ENCODE assay signal across 24 cellular contexts in the genomic region with DNA sequence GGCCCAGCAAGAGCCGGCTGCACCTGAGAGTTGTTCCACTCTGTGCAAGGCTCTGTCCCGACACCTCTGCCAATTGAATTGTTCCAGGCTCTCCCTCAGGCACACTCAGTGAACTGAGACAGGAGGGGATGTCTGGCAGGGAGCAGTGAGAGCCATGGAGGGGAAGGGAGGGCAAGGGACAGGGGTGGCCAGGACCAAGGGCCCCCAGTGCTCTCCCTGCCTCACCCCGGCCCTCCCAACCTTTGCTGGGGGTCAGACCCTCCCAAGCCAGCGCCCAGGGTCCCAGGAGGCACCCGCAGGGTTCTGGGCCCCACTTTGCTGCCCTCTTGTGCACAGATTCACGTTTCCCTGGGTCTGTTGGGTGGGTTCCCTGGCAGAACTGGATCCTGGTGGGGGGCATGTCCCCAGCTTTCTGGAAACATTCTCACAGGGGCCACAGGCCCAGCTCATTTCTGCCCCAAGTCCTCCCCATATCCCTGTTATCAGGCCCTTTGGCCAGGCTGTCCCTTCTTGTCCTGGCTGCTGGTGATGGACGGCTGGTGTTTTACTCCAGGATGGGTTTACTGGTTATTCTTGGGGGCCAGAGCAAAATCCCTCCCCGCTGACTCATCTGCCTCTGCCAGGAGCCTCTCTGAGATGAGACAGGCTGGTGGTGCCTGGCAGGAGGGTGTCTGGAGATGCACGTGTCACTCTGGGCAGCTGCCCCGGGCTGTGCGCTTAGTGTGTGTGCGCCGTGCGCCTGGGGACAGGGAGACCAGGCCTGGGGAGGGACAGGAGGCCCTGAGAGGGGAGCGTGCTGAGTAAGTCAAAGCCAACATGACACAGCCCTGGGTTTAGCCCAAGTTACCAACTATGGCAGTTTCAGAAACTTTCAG.
DNase-seq lines count a peak whose midpoint lies in the region; ATAC-seq and TF ChIP-seq lines count a peak whose summit lies in the region.
"Had no signal": no experiment of that assay in that cellular context is flagged by ENCODE, and none has a peak within 500 bp of the region (broad histone marks: within the 10 kb centered on the region; RNA-seq: fewer than 3 reads in every experiment).

No MANE protein-coding gene starts in this region.

- H3K79me2 ChIP-seq in SK-N-SH (ENCODE audit: insufficient read depth): no peaks in the 10 kb centered on the region

- no peak overlapping the region for H3K4me3 ChIP-seq in SK-N-SH (ENCODE audit: low read depth in 2 of 2, low read length in 1 of 2)
- H3K4me3 ChIP-seq: A549, BLaER1, neural progenitor cell had no signal

- DNase-seq in stimulated activated naive CD8-positive, alpha-beta T cell treated with anti-CD3 and anti-CD28 coated beads, Interleukin-15, Interleukin-2, amounts not matched to agents 100 U/mL and 50 U/mL, for 24 hours: peak; percentile 1
- DNase-seq in stimulated activated naive CD8-positive, alpha-beta T cell treated with anti-CD3 and anti-CD28 coated beads, Interleukin-15, amount 100 ng/mL, for 72 hours: no peak
- DNase-seq in islet precursor cell (peak; percentile 62), posterior vena cava (ENCODE audit: low spot score) (peak; percentile 81), NCI-H524 (lab: John Stamatoyannopoulos, UW) (no peak), NCI-H1436 (lab: John Stamatoyannopoulos, UW) (no peak), SK-N-SH (no peak)
- DNase-seq in stimulated activated CD4-positive, alpha-beta T cell treated with anti-CD3 and anti-CD28 coated beads, Interleukin-12 subunit alpha, Interleukin-12 subunit beta, amount 100 ng/mL, for 4 hours: no peak
- DNase-seq: activated CD4-positive, alpha-beta T cell treated with anti-CD3 and anti-CD28 coated beads, Interleukin-2, amount 10 ng/mL, durations not matched to agents 24 days and 14 days; activated gamma-delta T cell; amniotic stem cell; Calu3; EL; NCI-H1417; NCI-H524 treated with DMSO at 0.1 percent for 48 hours; SHP77; T-helper 1 cell had no signal

- H3K9me2 ChIP-seq in SK-N-SH: no peaks in the 10 kb centered on the region

- no peak overlapping the region for H3K4me2 ChIP-seq in SK-N-SH
- H3K4me2 ChIP-seq: A549, BLaER1, neural progenitor cell had no signal

- no peak overlapping the region for H3K27ac ChIP-seq in SK-N-SH (ENCODE audit: low read depth in 2 of 2, low read length in 1 of 2)
- H3K27ac ChIP-seq: A549, BLaER1, neural progenitor cell had no signal

- H3K27me3 Mint-ChIP-seq in stimulated activated naive CD8-positive, alpha-beta T cell treated with anti-CD3 and anti-CD28 coated beads, Interleukin-15, amount 100 ng/mL, for 72 hours: no peaks in the 10 kb centered on the region
- H3K27me3 Mint-ChIP-seq: activated CD4-positive, alpha-beta T cell treated with anti-CD3 and anti-CD28 coated beads, Interleukin-2, amount 10 ng/mL, durations not matched to agents 24 days and 14 days; stimulated activated memory B cell treated with anti-CD40 and anti-IgM and Interleukin-4, amounts not matched to agents 10 μg/mL and 1 μg/mL and 100 μg/mL, for 72 hours had no signal

- no peaks in the 10 kb centered on the region for H3K36me3 ChIP-seq in SK-N-SH (replicated peaks in 1 of 2; ENCODE audit: control insufficient read depth in 1 of 2, insufficient read depth in 2 of 2, low read length in 1 of 2)
- H3K36me3 ChIP-seq: BLaER1, neural progenitor cell had no signal

- no peak overlapping the region for H2AFZ ChIP-seq in SK-N-SH (ENCODE audit: low read depth)
- H2AFZ ChIP-seq: neural progenitor cell had no signal

- H3K9me3 ChIP-seq in SK-N-SH: no peaks in the 10 kb centered on the region
- H3K9me3 ChIP-seq: A549 had no signal

- no peak overlapping the region for H3K4me3 Mint-ChIP-seq in stimulated activated naive CD8-positive, alpha-beta T cell treated with anti-CD3 and anti-CD28 coated beads, Interleukin-15, amount 100 ng/mL, for 72 hours
- H3K4me3 Mint-ChIP-seq: activated CD4-positive, alpha-beta T cell treated with anti-CD3 and anti-CD28 coated beads, Interleukin-2, amount 10 ng/mL, durations not matched to agents 24 days and 14 days; central memory CD8-positive, alpha-beta T cell; mesothelial cell of epicardium; neural progenitor cell; stimulated activated memory B cell treated with anti-CD40 and anti-IgM and Interleukin-4, amounts not matched to agents 10 μg/mL and 1 μg/mL and 100 μg/mL, for 72 hours; type B pancreatic cell had no signal

- no peak overlapping the region for H3K9ac ChIP-seq in SK-N-SH
- H3K9ac ChIP-seq: BLaER1, neural progenitor cell had no signal

- H3F3A ChIP-seq in SK-N-SH (replicated peaks; ENCODE audit: insufficient read depth): no peaks in the 10 kb centered on the region

- intact Hi-C loops in posterior vena cava (cut with DNase I): no loop called here

- TF ChIP-seq EP300 in SK-N-SH (IDR thresholded peaks at IDR 0.05; ENCODE audit: borderline replicate concordance in 1 of 2, low read depth in 1 of 2, low read length in 1 of 2): no peak

- no peak for TF ChIP-seq CTCF in SK-N-SH (IDR thresholded peaks at IDR 0.05)

- peaks cover 11 to 12% of the 10 kb centered on the region in 2 donors for H3K9me3 Mint-ChIP-seq in stimulated activated naive CD8-positive, alpha-beta T cell treated with anti-CD3 and anti-CD28 coated beads, Interleukin-15, amount 100 ng/mL, for 72 hours

- no peaks in the 10 kb centered on the region for H3K4me1 Mint-ChIP-seq in stimulated activated naive CD8-positive, alpha-beta T cell treated with anti-CD3 and anti-CD28 coated beads, Interleukin-15, amount 100 ng/mL, for 72 hours
- H3K4me1 Mint-ChIP-seq: activated CD4-positive, alpha-beta T cell treated with anti-CD3 and anti-CD28 coated beads, Interleukin-2, amount 10 ng/mL, durations not matched to agents 24 days and 14 days; central memory CD8-positive, alpha-beta T cell; mesothelial cell of epicardium; stimulated activated memory B cell treated with anti-CD40 and anti-IgM and Interleukin-4, amounts not matched to agents 10 μg/mL and 1 μg/mL and 100 μg/mL, for 72 hours had no signal

- no peaks in the 10 kb centered on the region for H3K4me1 ChIP-seq in SK-N-SH (ENCODE audit: control insufficient read depth in 1 of 2, insufficient read depth in 2 of 2, low read depth in 1 of 2, low read length in 1 of 2)
- H3K4me1 ChIP-seq: A549 had no signal

- CTCF ChIA-PET in SK-N-SH (lab: Yijun Ruan, JAX): no interaction called here

- ATAC-seq in stimulated activated naive CD8-positive, alpha-beta T cell treated with anti-CD3 and anti-CD28 coated beads, Interleukin-15, Interleukin-2, amounts not matched to agents 100 U/mL and 50 U/mL, for 24 hours: no peak
- ATAC-seq in stimulated activated naive CD8-positive, alpha-beta T cell treated with anti-CD3 and anti-CD28 coated beads, Interleukin-15, amount 100 ng/mL, for 72 hours: no peak
- ATAC-seq: A549; stimulated activated memory B cell treated with anti-CD40 and anti-IgM and Interleukin-4, amounts not matched to agents 10 μg/mL and 1 μg/mL and 100 μg/mL, for 72 hours had no signal

- POLR2A ChIA-PET in SK-N-SH (lab: Yijun Ruan, JAX): no interaction called here

- H4K20me1 ChIP-seq in SK-N-SH (ENCODE audit: insufficient read depth): no peaks in the 10 kb centered on the region
- H4K20me1 ChIP-seq: BLaER1 had no signal

- 5% methylated on average over 10 of the region's 15 CpGs for WGBS in SK-N-SH (ENCODE audit: low lambda C conversion rate)

- H3K27me3 ChIP-seq in SK-N-SH (ENCODE audit: insufficient read depth): peaks cover 51% of the 10 kb centered on the region
- H3K27me3 ChIP-seq: neural progenitor cell had no signal

- no peak for TF ChIP-seq RAD21 in SK-N-SH (IDR thresholded peaks at IDR 0.05; ENCODE audit: low read length)

- no peak overlapping the region for H3K27ac Mint-ChIP-seq in stimulated activated naive CD8-positive, alpha-beta T cell treated with anti-CD3 and anti-CD28 coated beads, Interleukin-15, amount 100 ng/mL, for 72 hours
- H3K27ac Mint-ChIP-seq: activated CD4-positive, alpha-beta T cell treated with anti-CD3 and anti-CD28 coated beads, Interleukin-2, amount 10 ng/mL, durations not matched to agents 24 days and 14 days; mesothelial cell of epicardium; neural progenitor cell; stimulated activated memory B cell treated with anti-CD40 and anti-IgM and Interleukin-4, amounts not matched to agents 10 μg/mL and 1 μg/mL and 100 μg/mL, for 72 hours; type B pancreatic cell had no signal

TF ChIP-seq in SK-N-SH, 30 proteins besides CTCF, POLR2A, EP300 and RAD21:
- TF ChIP-seq FOXM1 (IDR thresholded peaks at IDR 0.05; ENCODE audit: low read depth) (no peak), MXI1 (IDR thresholded peaks at IDR 0.05; ENCODE audit: low read depth, low read length) (no peak), POLR2AphosphoS5 (IDR thresholded peaks at IDR 0.05; ENCODE audit: low read depth, low read length) (no peak), MEF2A (IDR thresholded peaks at IDR 0.05; ENCODE audit: borderline replicate concordance, low read depth) (no peak), GABPA (IDR thresholded peaks at IDR 0.05; ENCODE audit: low read depth) (no peak), NFIC (IDR thresholded peaks at IDR 0.05; ENCODE audit: borderline replicate concordance) (no peak), YY1 (IDR thresholded peaks at IDR 0.05; ENCODE audit: low read depth) (no peak)
- TF ChIP-seq, protein P1, sequence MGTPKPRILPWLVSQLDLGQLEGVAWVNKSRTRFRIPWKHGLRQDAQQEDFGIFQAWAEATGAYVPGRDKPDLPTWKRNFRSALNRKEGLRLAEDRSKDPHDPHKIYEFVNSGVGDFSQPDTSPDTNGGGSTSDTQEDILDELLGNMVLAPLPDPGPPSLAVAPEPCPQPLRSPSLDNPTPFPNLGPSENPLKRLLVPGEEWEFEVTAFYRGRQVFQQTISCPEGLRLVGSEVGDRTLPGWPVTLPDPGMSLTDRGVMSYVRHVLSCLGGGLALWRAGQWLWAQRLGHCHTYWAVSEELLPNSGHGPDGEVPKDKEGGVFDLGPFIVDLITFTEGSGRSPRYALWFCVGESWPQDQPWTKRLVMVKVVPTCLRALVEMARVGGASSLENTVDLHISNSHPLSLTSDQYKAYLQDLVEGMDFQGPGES (IDR thresholded peaks at IDR 0.05; ENCODE audit: low read depth, low read length): no peak

Comparison
In these comparisons a context has a peak if more than half of its experiments do, and no peak if none do; other contexts are left out.
1. DNase-seq: peak in stimulated activated naive CD8-positive, alpha-beta T cell treated with anti-CD3 and anti-CD28 coated beads, Interleukin-15, Interleukin-2, amounts not matched to agents 100 U/mL and 50 U/mL, for 24 hours (single experiment), islet precursor cell (single experiment) and posterior vena cava (single experiment); none in stimulated activated naive CD8-positive, alpha-beta T cell treated with anti-CD3 and anti-CD28 coated beads, Interleukin-15, amount 100 ng/mL, for 72 hours (0 of 2), NCI-H524 (0 of 2), NCI-H1436 (single experiment), stimulated activated CD4-positive, alpha-beta T cell treated with anti-CD3 and anti-CD28 coated beads, Interleukin-12 subunit alpha, Interleukin-12 subunit beta, amount 100 ng/mL, for 4 hours (single experiment) and SK-N-SH (single experiment).